In the genomic region with DNA sequence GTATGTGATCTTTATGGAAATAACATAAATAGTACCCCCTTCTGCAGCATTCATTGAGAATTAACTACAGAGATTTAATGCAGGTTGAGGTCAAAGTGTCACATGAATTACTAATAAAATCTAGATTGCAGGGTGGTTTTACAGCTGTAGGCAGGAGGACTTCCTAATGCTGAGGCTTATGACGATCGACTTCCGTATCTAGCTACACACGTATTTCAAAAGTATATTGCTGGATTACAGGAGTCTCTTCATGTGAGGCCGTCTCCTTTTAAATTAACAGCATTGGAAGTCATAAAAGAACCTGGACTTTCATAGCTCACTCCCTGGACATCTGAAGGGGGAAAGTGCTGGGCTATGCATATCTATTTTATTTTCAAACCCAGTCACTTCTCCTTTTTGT, we compare ENCODE assay signal across 25 cellular contexts.
"Had no signal": no experiment of that assay in that cellular context is flagged by ENCODE, and none has a peak within 500 bp of the region (broad histone marks: within the 10 kb centered on the region; RNA-seq: fewer than 3 reads in every experiment).

No MANE protein-coding gene starts in this region.

- ATAC-seq: naive thymus-derived CD4-positive, alpha-beta T cell; natural killer cell; psoas muscle; right cardiac atrium; right lobe of liver; stimulated activated effector memory CD8-positive, alpha-beta T cell treated with anti-CD3 and anti-CD28 coated beads, Interleukin-12 subunit alpha, Interleukin-12 subunit beta, amount 100 ng/mL, for 72 hours; stimulated activated naive B cell treated with anti-CD40 and anti-IgM and Interleukin-4, amounts not matched to agents 10 μg/mL and 1 μg/mL and 100 μg/mL, for 72 hours; upper lobe of right lung had no signal

- H3K4me3 ChIP-seq: neural progenitor cell, ovary, psoas muscle, right lobe of liver, sigmoid colon, smooth muscle cell, spleen, stomach, suprapubic skin, testis, tibial artery, transverse colon, upper lobe of right lung, uterus had no signal

- DNase-seq: naive thymus-derived CD4-positive, alpha-beta T cell; natural killer cell; occipital lobe; ovary; posterior cingulate gyrus; psoas muscle; right cardiac atrium; right lobe of liver; sigmoid colon; spleen; stimulated activated CD4-positive, alpha-beta T cell treated with anti-CD3 and anti-CD28 coated beads, Interleukin-12 subunit alpha, Interleukin-12 subunit beta, amount 100 ng/mL, for 4 hours; stimulated activated CD4-positive, alpha-beta T cell treated with anti-CD3 and anti-CD28 coated beads, Interleukin-1b, Interleukin-23, amount 100 ng/mL, for 48 hours; stimulated activated CD4-positive, alpha-beta T cell treated with anti-CD3 and anti-CD28 coated beads, Interleukin-4, amount 100 ng/mL, for 24 hours; stimulated activated naive B cell treated with anti-CD40 and anti-IgM and Interleukin-4, amounts not matched to agents 10 μg/mL and 1 μg/mL and 100 μg/mL, for 72 hours; stimulated activated naive CD4-positive, alpha-beta T cell treated with Interleukin-2 at 50 U/mL for 16 hours; stomach; testis; tibial artery; transverse colon; upper lobe of right lung; uterus had no signal

- H3K9me3 ChIP-seq: ovary, psoas muscle, right lobe of liver, sigmoid colon, testis, transverse colon, upper lobe of right lung, uterus had no signal

- H3K27me3 ChIP-seq: neural progenitor cell, ovary, right lobe of liver, sigmoid colon, spleen, stomach, suprapubic skin, testis, tibial artery, transverse colon, upper lobe of right lung, uterus had no signal

- H3K27ac ChIP-seq: neural progenitor cell, ovary, psoas muscle, sigmoid colon, spleen, stomach, suprapubic skin, testis, tibial artery, upper lobe of right lung, uterus had no signal

- H3K36me3 ChIP-seq: ovary, right lobe of liver, sigmoid colon, spleen, stomach, suprapubic skin, tibial artery, transverse colon, upper lobe of right lung, uterus had no signal

- H3K4me1 ChIP-seq: neural progenitor cell, psoas muscle, sigmoid colon, suprapubic skin, testis, upper lobe of right lung, uterus had no signal
